8 cellular contexts compared by ENCODE assay signal in the genomic region with DNA sequence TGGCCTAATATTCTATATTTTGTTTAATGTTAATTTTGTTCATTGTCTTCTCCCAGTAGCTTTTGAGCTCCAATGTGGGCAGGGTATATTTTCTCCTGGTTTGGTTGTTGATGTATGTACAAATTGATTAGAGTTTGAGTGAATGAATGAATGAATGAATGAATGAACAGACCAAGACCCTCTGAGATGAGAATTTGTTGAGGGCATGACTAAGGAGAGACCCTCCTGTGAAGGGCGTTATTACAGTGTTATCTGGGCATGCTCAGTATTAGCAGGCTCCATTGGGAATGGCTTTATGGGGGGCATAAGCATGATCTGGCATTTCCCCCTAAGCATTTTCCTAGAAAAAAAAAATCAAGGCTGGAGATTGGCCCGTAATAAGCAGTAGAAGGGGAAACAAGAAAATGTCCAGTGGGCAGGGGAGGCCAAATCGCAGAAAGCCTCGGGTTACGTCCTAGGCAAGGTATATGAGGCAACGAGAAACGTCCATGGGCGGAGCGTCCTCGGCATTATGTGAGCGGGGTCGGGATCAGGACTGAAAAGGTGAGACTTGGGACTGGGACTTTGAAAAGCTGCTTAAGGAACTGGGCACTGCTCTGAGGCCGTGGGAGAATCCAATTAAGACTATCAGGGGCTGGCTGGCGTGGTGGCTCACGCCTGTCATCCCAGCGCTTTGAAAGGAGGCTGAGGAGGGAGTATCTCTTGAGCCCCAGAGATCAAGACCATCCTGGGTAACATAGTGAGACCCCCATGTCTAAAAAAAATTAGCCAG. TPM values are rescaled to one million over a fixed set of nuclear protein-coding genes. Genes with fewer than 3 reads are reported as not detected.
A peak's percentile ranks its signal among the peaks of the same experiment; 100 is the strongest.
DNase-seq lines count a peak whose midpoint lies in the region; TF ChIP-seq lines count a peak whose summit lies in the region.

No MANE protein-coding gene starts in this region.

- no peaks in the 10 kb centered on the region for H3K9me3 ChIP-seq in neutrophil

- peaks cover 20% of the 10 kb centered on the region for H3K36me3 ChIP-seq in neutrophil

- no peak for TF ChIP-seq CTCF in dorsolateral prefrontal cortex (IDR thresholded peaks at IDR 0.05 in 54 of 56, conservative IDR thresholded peaks at IDR 0.05 in 2 of 56; ENCODE audit: low read depth in 1 of 56, partially characterized antibody in 56 of 56)
- TF ChIP-seq CTCF in neutrophil (IDR thresholded peaks at IDR 0.05), result no peak

- H3K27me3 ChIP-seq in dorsolateral prefrontal cortex (no peaks in the 10 kb centered on the region), neutrophil (no peaks in the 10 kb centered on the region)

- intact Hi-C loops in dorsolateral prefrontal cortex (cut with DNase I), result loop anchor here (2.0 to 10.0 kb wide), 3 partner anchors 16 to 240 kb away; a partner anchor contains a TSS

- peak; percentile 83 for DNase-seq in DMS53 (lab: John Stamatoyannopoulos, UW)
- DNase-seq in NCI-H2227 treated with DMSO at 0.1 percent for 48 hours (lab: John Stamatoyannopoulos, UW), result peak; percentile 71
- DNase-seq in dorsolateral prefrontal cortex, result no peak
- DNase-seq in HCEC 1CT, result no peak
- no peak for DNase-seq in NOMO-1 treated with dmso at 0.1 percent for 144 hours (lab: John Stamatoyannopoulos, UW; ENCODE audit: unreplicated experiment)
- DNase-seq in HUDEP-2 (lab: John Stamatoyannopoulos, UW; ENCODE audit: unreplicated experiment in 76 of 76), result no peak
- no peak for DNase-seq in OCI-M2 (lab: John Stamatoyannopoulos, UW; ENCODE audit: unreplicated experiment)

- H3K4me3 ChIP-seq in dorsolateral prefrontal cortex, result peak overlapping the region; percentile 62 to 98 (median 90)
- peak overlapping the region; percentile 74 to 93 for H3K4me3 ChIP-seq in neutrophil (ENCODE audit: low read depth in 1 of 2, low read length in 1 of 2)

- peak overlapping the region in 10 of 59 donors; percentile 5 to 87 (median 50) for H3K27ac ChIP-seq in dorsolateral prefrontal cortex
- H3K27ac ChIP-seq in neutrophil, result no peak overlapping the region

- peaks cover 15 to 19% of the 10 kb centered on the region in 2 experiments for H3K4me1 ChIP-seq in neutrophil (ENCODE audit: control insufficient read depth in 1 of 2, insufficient read depth in 1 of 2, low read depth in 1 of 2, low read length in 1 of 2)

RNA-seq across cellular contexts. Expression of a gene that starts 0.9 kb away (rescaled TPM):
- total RNA-seq in dorsolateral prefrontal cortex, result 100 to 1,000 TPM in 22 of 120 experiments, 10 to 100 TPM in 98; 53.2 to 121 (median 87.3) TPM

RNA-seq across cellular contexts. Expression of a gene that starts 16.5 kb away (rescaled TPM):
- total RNA-seq in dorsolateral prefrontal cortex, result 10 to 100 TPM; 13.9 to 41.1 (median 25.9) TPM

RNA-seq across cellular contexts. Expression of a gene that starts 17.6 kb away (rescaled TPM):
- 10 to 100 TPM in 110 of 120 experiments, 1 to 10 TPM in 10; 5.5 to 36.0 (median 16.9) TPM for total RNA-seq in dorsolateral prefrontal cortex

RNA-seq across cellular contexts. Expression of a gene that starts 26.1 kb away (rescaled TPM):
- total RNA-seq in dorsolateral prefrontal cortex, result 10 to 100 TPM; 10.0 to 30.5 (median 18.1) TPM

RNA-seq across cellular contexts. Expression of a gene that starts 29.0 kb away (rescaled TPM):
- total RNA-seq in dorsolateral prefrontal cortex, result 10 to 100 TPM; 31.7 to 63.6 (median 46.4) TPM

Comparison
In these comparisons a context has a peak if more than half of its experiments do, and no peak if none do; other contexts are left out.
1. DNase-seq: peak in DMS53 (single experiment) and NCI-H2227 treated with DMSO at 0.1 percent for 48 hours (single experiment); none in dorsolateral prefrontal cortex (0 of 10), HCEC 1CT (single experiment), NOMO-1 treated with dmso at 0.1 percent for 144 hours (single experiment), HUDEP-2 (0 of 76) and OCI-M2 (single experiment).